ENCODE assay signal across 29 cellular contexts in the genomic region with DNA sequence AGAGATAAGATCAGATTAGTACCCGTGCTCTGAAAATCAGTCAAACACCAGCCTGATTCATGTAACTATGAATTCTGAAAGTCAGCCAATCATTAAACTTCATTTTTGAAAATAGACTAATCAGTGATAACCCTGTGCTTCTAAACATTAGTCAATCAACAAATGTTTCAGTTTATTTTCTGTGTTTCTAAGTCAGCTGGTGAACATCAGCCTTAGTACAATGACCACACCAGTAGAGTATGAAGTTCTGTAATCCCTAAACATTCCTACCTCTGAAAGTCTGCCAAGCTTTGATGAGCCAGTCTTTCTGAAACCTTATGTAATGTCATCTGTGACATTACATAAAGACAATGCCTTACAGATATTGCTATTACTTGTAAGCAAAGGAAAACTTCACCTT.
DNase-seq lines count a peak whose midpoint lies in the region; ATAC-seq, FAIRE-seq and TF ChIP-seq lines count a peak whose summit lies in the region.
"Had no signal": no experiment of that assay in that cellular context is flagged by ENCODE, and none has a peak within 500 bp of the region (broad histone marks: within the 10 kb centered on the region; RNA-seq: fewer than 3 reads in every experiment).

No MANE protein-coding gene starts in this region.

- H3K4me2 ChIP-seq in GM23338 = no peak overlapping the region

- peaks cover 21% of the 10 kb centered on the region for H3K4me1 ChIP-seq in GM23338 (ENCODE audit: insufficient read depth)
- H3K4me1 ChIP-seq: body of pancreas had no signal

- no peaks in the 10 kb centered on the region for H3K9me3 Mint-ChIP-seq in GM23338
- H3K9me3 Mint-ChIP-seq: activated naive CD4-positive, alpha-beta T cell treated with anti-CD3 and anti-CD28 coated beads, Interleukin-2, amount 10 ng/mL, durations not matched to agents 7 days and 5 days had no signal

- no peak for FAIRE-seq in RCC 7860 (lab: Jason Lieb, UNC)
- FAIRE-seq: GM12878, GM19239, keratinocyte had no signal

- no peak overlapping the region for H3K4me3 Mint-ChIP-seq in GM23338
- H3K4me3 Mint-ChIP-seq: activated CD8-positive, alpha-beta T cell treated with anti-CD3 and anti-CD28 coated beads, Interleukin-2, amount 10 ng/mL, durations not matched to agents 7 days and 5 days; activated naive CD4-positive, alpha-beta T cell treated with anti-CD3 and anti-CD28 coated beads, Interleukin-2, amount 10 ng/mL, durations not matched to agents 7 days and 5 days; CD4-positive, alpha-beta T cell; dendritic cell treated with granulocyte-macrophage colony-stimulating factor and Interleukin-4, amounts not matched to agents 40 ng/mL and 50 ng/mL, for 4 days; natural killer cell treated with Interleukin-12 subunit alpha and Interleukin-12 subunit beta and Interleukin-15 and Interleukin-18, amount 100 ng/mL, for 72 hours; stimulated activated memory B cell treated with anti-CD40 and anti-IgM and Interleukin-4, amounts not matched to agents 10 μg/mL and 1 μg/mL and 100 μg/mL, for 72 hours had no signal

- H3K9me2 ChIP-seq in GM23338 (ENCODE audit: insufficient read depth) = no peaks in the 10 kb centered on the region

- peak; percentile 35 for DNase-seq in ELR (ENCODE audit: low read depth)
- peak; percentile 50 for DNase-seq in RCC 7860 (ENCODE audit: low spot score)
- peak; percentile 27 for DNase-seq in myocyte (ENCODE audit: low read depth)
- no peak for DNase-seq in NCI-H2029 treated with DMSO at 0.1 percent for 48 hours (lab: John Stamatoyannopoulos, UW)
- no peak for DNase-seq in COR-L47 (lab: John Stamatoyannopoulos, UW)
- DNase-seq in GM23338 (ENCODE audit: low spot score) = no peak
- DNase-seq: activated CD8-positive, alpha-beta T cell treated with anti-CD3 and anti-CD28 coated beads, Interleukin-2, amount 10 ng/mL, durations not matched to agents 7 days and 5 days; activated naive CD4-positive, alpha-beta T cell treated with anti-CD3 and anti-CD28 coated beads, Interleukin-2, amount 10 ng/mL, durations not matched to agents 7 days and 5 days; activated T-cell treated with anti-CD3 and anti-CD28 coated beads, Interleukin-2, amount 50 U/mL, for 1 hour; body of pancreas; CD4-positive, alpha-beta T cell; DMS153; foreskin melanocyte; hypothalamus; NCI-H1092; NCI-H2107; NCI-H510A treated with DMSO at 0.1 percent for 48 hours; posterior cingulate gyrus; stimulated activated CD4-positive, alpha-beta T cell treated with anti-CD3 and anti-CD28 coated beads, Interleukin-1b, Interleukin-23, amount 100 ng/mL, for 48 hours; T-helper 9 cell had no signal

- no peaks in the 10 kb centered on the region for H3K36me3 ChIP-seq in GM23338 (ENCODE audit: insufficient read depth)
- H3K36me3 ChIP-seq: thoracic aorta had no signal

- H3K27me3 Mint-ChIP-seq in GM23338 (ENCODE audit: insufficient read depth, low read depth, poor library complexity) = no peaks in the 10 kb centered on the region
- H3K27me3 Mint-ChIP-seq: activated naive CD4-positive, alpha-beta T cell treated with anti-CD3 and anti-CD28 coated beads, Interleukin-2, amount 10 ng/mL, durations not matched to agents 7 days and 5 days; CD4-positive, alpha-beta T cell; dendritic cell treated with granulocyte-macrophage colony-stimulating factor and Interleukin-4, amounts not matched to agents 40 ng/mL and 50 ng/mL, for 4 days; natural killer cell treated with Interleukin-12 subunit alpha and Interleukin-12 subunit beta and Interleukin-15 and Interleukin-18, amount 100 ng/mL, for 72 hours; stimulated activated memory B cell treated with anti-CD40 and anti-IgM and Interleukin-4, amounts not matched to agents 10 μg/mL and 1 μg/mL and 100 μg/mL, for 72 hours had no signal

- H3K27ac ChIP-seq in GM23338 (ENCODE audit: low read depth) = no peak overlapping the region
- H3K27ac ChIP-seq: body of pancreas, thoracic aorta had no signal

- H4K20me1 ChIP-seq in GM23338 (replicated peaks; ENCODE audit: insufficient read depth) = no peaks in the 10 kb centered on the region

- ATAC-seq in esophagus mucosa = peak; percentile 76
- no peak for ATAC-seq in HG03571 (IDR thresholded peaks at IDR 0.05; ENCODE audit: unreplicated experiment)
- no peak for ATAC-seq in GM23338
- ATAC-seq: activated CD8-positive, alpha-beta T cell treated with anti-CD3 and anti-CD28 coated beads, Interleukin-2, amount 10 ng/mL, durations not matched to agents 7 days and 5 days; body of pancreas; GM12878; natural killer cell treated with Interleukin-12 subunit alpha and Interleukin-12 subunit beta and Interleukin-15 and Interleukin-18, amount 100 ng/mL, for 72 hours; stimulated activated memory B cell treated with anti-CD40 and anti-IgM and Interleukin-4, amounts not matched to agents 10 μg/mL and 1 μg/mL and 100 μg/mL, for 72 hours had no signal

- H3K4me3 ChIP-seq in GM23338 = no peak overlapping the region
- H3K4me3 ChIP-seq: body of pancreas, GM12878, thoracic aorta had no signal

- no peak overlapping the region for H2AFZ ChIP-seq in GM23338

- no peak overlapping the region for H3K27ac Mint-ChIP-seq in GM23338
- H3K27ac Mint-ChIP-seq: activated CD8-positive, alpha-beta T cell treated with anti-CD3 and anti-CD28 coated beads, Interleukin-2, amount 10 ng/mL, durations not matched to agents 7 days and 5 days; activated naive CD4-positive, alpha-beta T cell treated with anti-CD3 and anti-CD28 coated beads, Interleukin-2, amount 10 ng/mL, durations not matched to agents 7 days and 5 days; CD4-positive, alpha-beta T cell; dendritic cell treated with granulocyte-macrophage colony-stimulating factor and Interleukin-4, amounts not matched to agents 40 ng/mL and 50 ng/mL, for 4 days; natural killer cell treated with Interleukin-12 subunit alpha and Interleukin-12 subunit beta and Interleukin-15 and Interleukin-18, amount 100 ng/mL, for 72 hours; stimulated activated memory B cell treated with anti-CD40 and anti-IgM and Interleukin-4, amounts not matched to agents 10 μg/mL and 1 μg/mL and 100 μg/mL, for 72 hours had no signal

- no peak for TF ChIP-seq CTCF in GM23338 (conservative IDR thresholded peaks at IDR 0.05; ENCODE audit: low read depth in 2 of 2)

- H3K36me3 Mint-ChIP-seq in GM23338 (ENCODE audit: low read depth) = no peaks in the 10 kb centered on the region
- H3K36me3 Mint-ChIP-seq: activated naive CD4-positive, alpha-beta T cell treated with anti-CD3 and anti-CD28 coated beads, Interleukin-2, amount 10 ng/mL, durations not matched to agents 7 days and 5 days; natural killer cell treated with Interleukin-12 subunit alpha and Interleukin-12 subunit beta and Interleukin-15 and Interleukin-18, amount 100 ng/mL, for 72 hours; stimulated activated memory B cell treated with anti-CD40 and anti-IgM and Interleukin-4, amounts not matched to agents 10 μg/mL and 1 μg/mL and 100 μg/mL, for 72 hours had no signal

- H3K27me3 ChIP-seq in GM23338 (ENCODE audit: insufficient read depth) = no peaks in the 10 kb centered on the region
- H3K27me3 ChIP-seq: body of pancreas had no signal

- no peaks in the 10 kb centered on the region for H3F3A ChIP-seq in GM23338 (replicated peaks; ENCODE audit: low read depth)

- peaks cover 6% of the 10 kb centered on the region for H3K4me1 Mint-ChIP-seq in GM23338
- H3K4me1 Mint-ChIP-seq: activated naive CD4-positive, alpha-beta T cell treated with anti-CD3 and anti-CD28 coated beads, Interleukin-2, amount 10 ng/mL, durations not matched to agents 7 days and 5 days; stimulated activated memory B cell treated with anti-CD40 and anti-IgM and Interleukin-4, amounts not matched to agents 10 μg/mL and 1 μg/mL and 100 μg/mL, for 72 hours had no signal

- no peaks in the 10 kb centered on the region for H3K79me2 ChIP-seq in GM23338 (replicated peaks; ENCODE audit: insufficient read depth)

Comparison
In these comparisons a context has a peak if more than half of its experiments do, and no peak if none do; other contexts are left out.
1. DNase-seq: peak in ELR (single experiment), RCC 7860 (single experiment) and myocyte (single experiment); none in NCI-H2029 treated with DMSO at 0.1 percent for 48 hours (single experiment), COR-L47 (single experiment) and GM23338 (single experiment).